ENCODE assay signal across 26 cellular contexts in the genomic region with DNA sequence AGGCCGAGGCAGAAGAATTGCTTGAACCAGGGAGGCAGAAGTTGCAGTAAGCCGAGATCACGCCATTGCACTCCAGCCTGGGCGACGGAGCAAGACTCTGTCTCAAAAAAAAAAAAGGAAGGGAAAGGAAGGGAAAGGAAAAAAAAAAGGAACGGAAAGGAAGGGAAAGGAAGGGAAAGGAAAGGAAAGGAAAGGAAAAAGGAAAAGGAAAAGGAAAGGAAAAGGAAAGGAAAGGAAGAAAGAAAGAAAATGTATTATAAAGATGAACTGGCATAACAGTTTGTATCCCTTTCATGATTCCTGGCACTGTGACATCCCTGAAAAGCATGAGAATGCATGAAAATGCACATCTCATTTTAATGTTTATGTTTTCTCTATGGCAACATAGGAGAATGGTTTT. TPM values are rescaled to one million over a fixed set of nuclear protein-coding genes. Genes with fewer than 3 reads are reported as not detected.
"Had no signal": no experiment of that assay in that cellular context is flagged by ENCODE, and none has a peak within 500 bp of the region (broad histone marks: within the 10 kb centered on the region; RNA-seq: fewer than 3 reads in every experiment).

No MANE protein-coding gene starts in this region.

- H3K36me3 ChIP-seq: ovary, right atrium auricular region, vagina had no signal

- H3K4me3 Mint-ChIP-seq: naive thymus-derived CD4-positive, alpha-beta T cell; natural killer cell treated with Interleukin-12 subunit alpha and Interleukin-12 subunit beta and Interleukin-15 and Interleukin-18, amount 100 ng/mL, for 72 hours; stimulated activated naive CD8-positive, alpha-beta T cell treated with anti-CD3 and anti-CD28 coated beads, Interleukin-15, amount 100 ng/mL, for 72 hours had no signal

- H3K27me3 Mint-ChIP-seq: naive thymus-derived CD4-positive, alpha-beta T cell; natural killer cell treated with Interleukin-12 subunit alpha and Interleukin-12 subunit beta and Interleukin-15 and Interleukin-18, amount 100 ng/mL, for 72 hours; progenitor cell of endocrine pancreas; stimulated activated naive CD8-positive, alpha-beta T cell treated with anti-CD3 and anti-CD28 coated beads, Interleukin-15, amount 100 ng/mL, for 72 hours had no signal

- DNase-seq: heart right ventricle; kidney glomerular epithelial cell; left cardiac atrium; left lung; lower lobe of right lung; midbrain; mucosa of descending colon; naive thymus-derived CD4-positive, alpha-beta T cell; ovary; stimulated activated CD4-positive, alpha-beta T cell treated with anti-CD3 and anti-CD28 coated beads, Interleukin-12 subunit alpha, Interleukin-12 subunit beta, amount 100 ng/mL, for 4 hours; stimulated activated CD4-positive, alpha-beta T cell treated with anti-CD3 and anti-CD28 coated beads, Interleukin-15, amount 100 ng/mL, for 24 hours; stimulated activated CD4-positive, alpha-beta T cell treated with anti-CD3 and anti-CD28 coated beads, Interleukin-2, amount 100 ng/mL, for 24 hours; stimulated activated CD4-positive, alpha-beta T cell treated with anti-CD3 and anti-CD28 coated beads, Interleukin-4, amount 100 ng/mL, for 1 hour; stimulated activated naive CD4-positive, alpha-beta T cell treated with Interleukin-2 at 50 U/mL for 16 hours; stimulated activated naive CD8-positive, alpha-beta T cell treated with anti-CD3 and anti-CD28 coated beads, Interleukin-15, amount 100 ng/mL, for 72 hours; testis; thyroid gland; transverse colon; upper lobe of left lung had no signal

- H3K4me3 ChIP-seq: heart right ventricle, hepatocyte, left lung, lower lobe of right lung, mucosa of descending colon, ovary, right atrium auricular region, skin epidermis, testis, thyroid gland, transverse colon, upper lobe of left lung, vagina had no signal

- H3K36me3 Mint-ChIP-seq: natural killer cell treated with Interleukin-12 subunit alpha and Interleukin-12 subunit beta and Interleukin-15 and Interleukin-18, amount 100 ng/mL, for 72 hours had no signal

- H3K27ac ChIP-seq: heart right ventricle, hepatocyte, left lung, lower lobe of right lung, ovary, right atrium auricular region, skin epidermis, testis, thyroid gland, transverse colon, upper lobe of left lung, vagina had no signal

- ATAC-seq: heart right ventricle; left cardiac atrium; left lung; mucosa of descending colon; naive thymus-derived CD4-positive, alpha-beta T cell; natural killer cell treated with Interleukin-12 subunit alpha and Interleukin-12 subunit beta and Interleukin-15 and Interleukin-18, amount 100 ng/mL, for 72 hours; sciatic nerve; stimulated activated naive CD8-positive, alpha-beta T cell treated with anti-CD3 and anti-CD28 coated beads, Interleukin-15, amount 100 ng/mL, for 72 hours had no signal

- H3K9me3 ChIP-seq: heart right ventricle, left lung, lower lobe of right lung, mucosa of descending colon, ovary, right atrium auricular region, testis, thyroid gland, transverse colon, upper lobe of left lung, vagina had no signal

- H3K4me1 ChIP-seq: heart right ventricle, left lung, right atrium auricular region, testis, thyroid gland, transverse colon, upper lobe of left lung, vagina had no signal

- H3K27ac Mint-ChIP-seq: naive thymus-derived CD4-positive, alpha-beta T cell; natural killer cell treated with Interleukin-12 subunit alpha and Interleukin-12 subunit beta and Interleukin-15 and Interleukin-18, amount 100 ng/mL, for 72 hours; progenitor cell of endocrine pancreas had no signal

- H3K9me3 Mint-ChIP-seq: naive thymus-derived CD4-positive, alpha-beta T cell; natural killer cell treated with Interleukin-12 subunit alpha and Interleukin-12 subunit beta and Interleukin-15 and Interleukin-18, amount 100 ng/mL, for 72 hours; stimulated activated naive CD8-positive, alpha-beta T cell treated with anti-CD3 and anti-CD28 coated beads, Interleukin-15, amount 100 ng/mL, for 72 hours had no signal

RNA-seq across cellular contexts. Expression of gene TMEM169, which starts 56.9 kb away (rescaled TPM):
- total RNA-seq: vagina had no signal
